29 cellular contexts compared by ENCODE assay signal in genomic region chr18:68229351-68229750, GRCh38.
"Had no signal": no experiment of that assay in that cellular context is flagged by ENCODE, and none has a peak within 500 bp of the region (broad histone marks: within the 10 kb centered on the region; RNA-seq: fewer than 3 reads in every experiment).

No MANE protein-coding gene starts in this region.

- H3K27ac Mint-ChIP-seq: activated CD4-positive, alpha-beta memory T cell treated with anti-CD3 and anti-CD28 coated beads, Interleukin-2, amount 10 ng/mL, durations not matched to agents 7 days and 5 days; activated CD4-positive, alpha-beta T cell treated with anti-CD3 and anti-CD28 coated beads, Interleukin-2, amount 10 ng/mL, durations not matched to agents 7 days and 5 days; activated naive CD4-positive, alpha-beta T cell treated with anti-CD3 and anti-CD28 coated beads, Interleukin-2, amount 10 ng/mL, durations not matched to agents 7 days and 5 days; activated naive CD8-positive, alpha-beta T cell; activated T-cell treated with anti-CD3 and anti-CD28 coated beads, Interleukin-2, amount 50 U/mL, for 24 hours; activated T-cell treated with anti-CD3 and anti-CD28 coated beads, Interleukin-2, amount 50 U/mL, for 72 hours; dendritic cell treated with granulocyte-macrophage colony-stimulating factor and Interleukin-4, amounts not matched to agents 40 ng/mL and 50 ng/mL, for 4 days; endodermal cell; WTC11 had no signal

- H3K9me3 Mint-ChIP-seq: activated T-cell treated with anti-CD3 and anti-CD28 coated beads, Interleukin-2, amount 50 U/mL, for 24 hours; activated T-cell treated with anti-CD3 and anti-CD28 coated beads, Interleukin-2, amount 50 U/mL, for 72 hours had no signal

- H3K27ac ChIP-seq: brain microvascular endothelial cell, coronary artery, dorsolateral prefrontal cortex had no signal

- H3K27me3 Mint-ChIP-seq: activated CD4-positive, alpha-beta memory T cell treated with anti-CD3 and anti-CD28 coated beads, Interleukin-2, amount 10 ng/mL, durations not matched to agents 7 days and 5 days; activated CD4-positive, alpha-beta T cell treated with anti-CD3 and anti-CD28 coated beads, Interleukin-2, amount 10 ng/mL, durations not matched to agents 7 days and 5 days; activated naive CD4-positive, alpha-beta T cell treated with anti-CD3 and anti-CD28 coated beads, Interleukin-2, amount 10 ng/mL, durations not matched to agents 7 days and 5 days; activated naive CD8-positive, alpha-beta T cell; activated T-cell treated with anti-CD3 and anti-CD28 coated beads, Interleukin-2, amount 50 U/mL, for 24 hours; central memory CD8-positive, alpha-beta T cell; dendritic cell treated with granulocyte-macrophage colony-stimulating factor and Interleukin-4, amounts not matched to agents 40 ng/mL and 50 ng/mL, for 4 days had no signal

- H3K36me3 Mint-ChIP-seq: activated naive CD4-positive, alpha-beta T cell treated with anti-CD3 and anti-CD28 coated beads, Interleukin-2, amount 10 ng/mL, durations not matched to agents 7 days and 5 days; activated naive CD8-positive, alpha-beta T cell; WTC11 had no signal

- H3K4me3 Mint-ChIP-seq: activated CD4-positive, alpha-beta memory T cell treated with anti-CD3 and anti-CD28 coated beads, Interleukin-2, amount 10 ng/mL, durations not matched to agents 7 days and 5 days; activated CD4-positive, alpha-beta T cell treated with anti-CD3 and anti-CD28 coated beads, Interleukin-2, amount 10 ng/mL, durations not matched to agents 7 days and 5 days; activated naive CD4-positive, alpha-beta T cell treated with anti-CD3 and anti-CD28 coated beads, Interleukin-2, amount 10 ng/mL, durations not matched to agents 7 days and 5 days; activated naive CD8-positive, alpha-beta T cell; activated T-cell treated with anti-CD3 and anti-CD28 coated beads, Interleukin-2, amount 50 U/mL, for 24 hours; activated T-cell treated with anti-CD3 and anti-CD28 coated beads, Interleukin-2, amount 50 U/mL, for 72 hours; central memory CD8-positive, alpha-beta T cell; dendritic cell treated with granulocyte-macrophage colony-stimulating factor and Interleukin-4, amounts not matched to agents 40 ng/mL and 50 ng/mL, for 4 days; endodermal cell; WTC11 had no signal

- FAIRE-seq: astrocyte, bronchial epithelial cell had no signal

- ATAC-seq: activated T-cell treated with anti-CD3 and anti-CD28 coated beads, Interleukin-2, amount 50 U/mL, for 72 hours; esophagus mucosa; WTC11 had no signal

- H3K4me3 ChIP-seq: coronary artery, dorsolateral prefrontal cortex had no signal

- H3K36me3 ChIP-seq: brain microvascular endothelial cell had no signal

- H3K27me3 ChIP-seq: brain microvascular endothelial cell had no signal

- H3K4me1 Mint-ChIP-seq: activated CD4-positive, alpha-beta memory T cell treated with anti-CD3 and anti-CD28 coated beads, Interleukin-2, amount 10 ng/mL, durations not matched to agents 7 days and 5 days; activated CD4-positive, alpha-beta T cell treated with anti-CD3 and anti-CD28 coated beads, Interleukin-2, amount 10 ng/mL, durations not matched to agents 7 days and 5 days; activated naive CD4-positive, alpha-beta T cell treated with anti-CD3 and anti-CD28 coated beads, Interleukin-2, amount 10 ng/mL, durations not matched to agents 7 days and 5 days; central memory CD8-positive, alpha-beta T cell; endodermal cell; WTC11 had no signal

- DNase-seq: activated CD4-positive, alpha-beta memory T cell treated with anti-CD3 and anti-CD28 coated beads, Interleukin-2, amount 10 ng/mL, durations not matched to agents 7 days and 5 days; activated CD4-positive, alpha-beta T cell treated with anti-CD3 and anti-CD28 coated beads for 1 hour; activated CD4-positive, alpha-beta T cell treated with anti-CD3 and anti-CD28 coated beads for 4 hours; activated CD4-positive, alpha-beta T cell treated with anti-CD3 and anti-CD28 coated beads, Interleukin-2, amount 10 ng/mL, durations not matched to agents 7 days and 5 days; activated CD4-positive, alpha-beta T cell treated with anti-CD3 and anti-CD28 coated beads, Interleukin-2, amount 50 U/mL, for 4 hours; activated CD8-positive, alpha-beta memory T cell treated with anti-CD3 and anti-CD28 coated beads, Interleukin-2, amount 50 U/mL, for 48 hours; activated gamma-delta T cell; activated naive CD4-positive, alpha-beta T cell; activated naive CD4-positive, alpha-beta T cell treated with anti-CD3 and anti-CD28 coated beads, Interleukin-2, amount 10 ng/mL, durations not matched to agents 7 days and 5 days; activated T-cell treated with anti-CD3 and anti-CD28 coated beads for 4 hours; activated T-cell treated with anti-CD3 and anti-CD28 coated beads, Interleukin-2, amount 50 U/mL, for 24 hours; activated T-cell treated with anti-CD3 and anti-CD28 coated beads, Interleukin-2, amount 50 U/mL, for 72 hours; amniotic stem cell; anterior cingulate cortex; brain microvascular endothelial cell; dorsolateral prefrontal cortex; effector memory CD4-positive, alpha-beta T cell; endodermal cell; foreskin fibroblast; head of caudate nucleus; hippocampal formation had no signal
